ENCODE assay signal across 22 cellular contexts in genomic region chr9:104890433-104890770, GRCh38. TPM values are rescaled to one million over a fixed set of nuclear protein-coding genes. Genes with fewer than 3 reads are reported as not detected.
A peak's percentile ranks its signal among the peaks of the same experiment; 100 is the strongest.
DNase-seq lines count a peak whose midpoint lies in the region; ATAC-seq, FAIRE-seq and TF ChIP-seq lines count a peak whose summit lies in the region.
"Had no signal": no experiment of that assay in that cellular context is flagged by ENCODE, and none has a peak within 500 bp of the region (broad histone marks: within the 10 kb centered on the region; RNA-seq: fewer than 3 reads in every experiment).

No MANE protein-coding gene starts in this region.

- H3K4me3 ChIP-seq in cardiac muscle cell (no peak overlapping the region), HepG2 (replicated peaks in 1 of 3; ENCODE audit: insufficient read depth in 1 of 3, low read depth in 2 of 3, low read length in 3 of 3) (peak overlapping the region; percentile 1 to 49 (median 42); a peak in 4 of 6 replicates), right lobe of liver (no peak overlapping the region)
- H3K4me3 ChIP-seq: A549; BLaER1 treated with 17β-estradiol and CSF1 and Interleukin-3, amounts not matched to agents 10 nM and 100 nM had no signal

- ATAC-seq in HepG2 (no peak; the same call in 1 of the 3 replicates), right lobe of liver (peak in 1 of 4 donors; percentile 4), HG02870 (IDR thresholded peaks at IDR 0.05; ENCODE audit: unreplicated experiment) (no peak)
- ATAC-seq: A549; CD8-positive, alpha-beta T cell had no signal

- 2% methylated on average over 9 of the region's 9 CpGs for WGBS in HepG2 (ENCODE audit: low lambda C conversion rate)
- WGBS in right lobe of liver (ENCODE audit: insufficient coverage, low coverage, low lambda C conversion rate, missing lambda C conversion rate), result 40% methylated on average over 9 of the region's 9 CpGs

- peak overlapping the region; percentile 62 for H3K9ac ChIP-seq in HepG2 (ENCODE audit: insufficient read depth, low read depth, low read length)

- CTCF ChIA-PET in HepG2 (lab: Yijun Ruan, JAX; ENCODE audit: low intra/inter-chr PET ratio, low total read pairs), result no interaction called here

- POLR2A ChIA-PET in HepG2 (lab: Yijun Ruan, JAX), result interaction anchor here (0.7 to 5.8 kb wide), 10 partner anchors 9 to 528 kb away, joined by 3 to 94 read pairs (median 8); partner anchors contain the start of gene ABCA1

- TF ChIP-seq POLR2A in HepG2 (IDR thresholded peaks at IDR 0.05; ENCODE audit: insufficient read depth in 1 of 2, low read depth in 2 of 2, low read length in 2 of 2) (no peak), right lobe of liver (IDR thresholded peaks at IDR 0.05) (no peak)

- no peak for TF ChIP-seq RAD21 in HepG2 (CRISPR knock-in tag; IDR thresholded peaks at IDR 0.05)

- H2AFZ ChIP-seq in HepG2 (ENCODE audit: low read length), result no peak overlapping the region

- H3K79me2 ChIP-seq in HepG2 (ENCODE audit: insufficient read depth, low read length), result peaks cover 76% of the 10 kb centered on the region

- no TSS peak for BruUV-seq in HepG2 (replicated peaks; lab: Mats Ljungman, UMichigan)

- intact Hi-C loops in cardiac septum (cut with DNase I) (no loop called here), HepG2 (cut with micrococcal nuclease; ENCODE audit: unreplicated experiment) (no loop called here), right lobe of liver (cut with DNase I) (no loop called here)

- no peaks in the 10 kb centered on the region for H4K20me1 ChIP-seq in HepG2 (ENCODE audit: insufficient read depth, low read length)

- H3K9me3 ChIP-seq in cardiac muscle cell (ENCODE audit: low read depth), result no peaks in the 10 kb centered on the region
- no peaks in the 10 kb centered on the region for H3K9me3 ChIP-seq in HepG2 (ENCODE audit: low read length)
- H3K9me3 ChIP-seq in right lobe of liver, result no peaks in the 10 kb centered on the region
- H3K9me3 ChIP-seq: A549; BLaER1 treated with 17β-estradiol and CSF1 and Interleukin-3, amounts not matched to agents 10 nM and 100 nM; Caco-2 had no signal

- no peak for TF ChIP-seq CTCF in cardiac muscle cell (IDR thresholded peaks at IDR 0.05; ENCODE audit: low read depth, low read length)
- TF ChIP-seq CTCF in HepG2 (CRISPR knock-in tag; IDR thresholded peaks at IDR 0.05), result no peak
- no peak for TF ChIP-seq CTCF in right lobe of liver (IDR thresholded peaks at IDR 0.05)

- no peaks in the 10 kb centered on the region for H3K27me3 ChIP-seq in cardiac muscle cell
- no peaks in the 10 kb centered on the region for H3K27me3 ChIP-seq in HepG2 (ENCODE audit: control insufficient read depth in 1 of 2, insufficient read depth in 2 of 2, low read length in 2 of 2)
- no peaks in the 10 kb centered on the region for H3K27me3 ChIP-seq in right lobe of liver
- H3K27me3 ChIP-seq: BLaER1 treated with 17β-estradiol and CSF1 and Interleukin-3, amounts not matched to agents 10 nM and 100 nM had no signal

- H3K4me1 ChIP-seq in cardiac muscle cell (ENCODE audit: low read depth), result no peaks in the 10 kb centered on the region
- H3K4me1 ChIP-seq in HepG2 (ENCODE audit: insufficient read depth, low read length), result peaks cover 98% of the 10 kb centered on the region
- peaks cover 0 to 81% (median 30%) of the 10 kb centered on the region in 4 donors for H3K4me1 ChIP-seq in right lobe of liver
- H3K4me1 ChIP-seq: A549 had no signal

- peaks cover 8% of the 10 kb centered on the region for H3K36me3 ChIP-seq in cardiac muscle cell
- peaks cover 1 to 22% of the 10 kb centered on the region in 2 experiments for H3K36me3 ChIP-seq in HepG2 (replicated peaks in 1 of 2; ENCODE audit: control insufficient read depth in 1 of 2, insufficient read depth in 2 of 2, low read length in 2 of 2)
- H3K36me3 ChIP-seq in right lobe of liver, result peaks cover 0 to 33% (median 16%) of the 10 kb centered on the region in 4 donors

- peak overlapping the region; percentile 82 for H3K4me2 ChIP-seq in HepG2 (ENCODE audit: low read depth, low read length)
- H3K4me2 ChIP-seq: A549 had no signal

- TF ChIP-seq EP300 in HepG2 (IDR thresholded peaks at IDR 0.05; ENCODE audit: low read depth in 2 of 2, low read length in 2 of 2) (peak in 1 of 2 experiments; percentile 46; a peak in 2 of 4 replicates), HepG2 (CRISPR knock-in tag; IDR thresholded peaks at IDR 0.05; ENCODE audit: borderline replicate concordance) (no peak)

- H3K27ac ChIP-seq in cardiac muscle cell (peak overlapping the region; percentile 25), HepG2 (ENCODE audit: extremely low read length, insufficient read depth, low read length) (peak overlapping the region; percentile 85), right lobe of liver (peak overlapping the region; percentile 17 to 49 (median 19))
- H3K27ac ChIP-seq: 22Rv1; A549; BLaER1 treated with 17β-estradiol and CSF1 and Interleukin-3, amounts not matched to agents 10 nM and 100 nM; C4-2B had no signal

- no peak for FAIRE-seq in HepG2 (lab: Jason Lieb, UNC)
- FAIRE-seq: A549, D721Med, G401.6, GM12891, GM19239 had no signal

- in situ Hi-C loops in HepG2 (cut with HindIII; ENCODE audit: extremely low pct_ligation_motif_present, low pct_unique_long_range_greater_than_20kb), result no loop called here

- DNase-seq in cardiac muscle cell (ENCODE audit: low read depth in 1 of 2, low spot score in 1 of 2) (no peak), cardiac septum (ENCODE audit: low spot score) (no peak), HepG2 (ENCODE audit: low spot score) (peak; percentile 55), right lobe of liver (no peak), HT-29 (ENCODE audit: low spot score) (no peak), iPS-NIHi7 (ENCODE audit: extremely low spot score) (no peak)
- DNase-seq: AML-193; Caco-2; Calu3; CD4-positive, alpha-beta T cell; CD8-positive, alpha-beta T cell; DMS79 treated with DMSO at 0.1 percent for 48 hours; GF-D8 had no signal

TF ChIP-seq in HepG2, 621 proteins besides CTCF, POLR2A, EP300 and RAD21 (continues in another document):
- TF ChIP-seq CEBPB (IDR thresholded peaks at IDR 0.05; ENCODE audit: borderline replicate concordance, low read depth, low read length) (peak; percentile 34; the same call in 1 of the 2 replicates), SOX13 (IDR thresholded peaks at IDR 0.05) (no peak), SOX13 (CRISPR knock-in tag; conservative IDR thresholded peaks at IDR 0.05 in 1 of 2, IDR thresholded peaks at IDR 0.05 in 1 of 2) (peak in 1 of 2 experiments; percentile 46; a peak in 2 of 4 replicates), ZNF460 (CRISPR knock-in tag; IDR thresholded peaks at IDR 0.05; ENCODE audit: borderline replicate concordance) (no peak), ZNF770 (CRISPR knock-in tag; IDR thresholded peaks at IDR 0.05) (peak; percentile 93), ZMYM3 (CRISPR knock-in tag; IDR thresholded peaks at IDR 0.05) (peak; percentile 92)

RNA-seq across cellular contexts. Expression of gene ABCA1, which starts 37.6 kb away (rescaled TPM):
- total RNA-seq in cardiac muscle cell, result 12.6 and 23.0 TPM in 2 replicates
- 2.5 and 6.7 TPM in 2 replicates for polyA plus RNA-seq in cardiac muscle cell
- total RNA-seq in cardiac septum, result 5.4 TPM
- total RNA-seq in HepG2 (2016; rRNA removed; fragmentation: Illumina TruSeq; extraction: Trizol), result 40.0 and 63.8 TPM in 2 replicates
- 8.1 and 10.0 TPM in 2 replicates for total RNA-seq in HepG2 (2016; cell fraction: cytosol; rRNA removed; fragmentation: Illumina TruSeq; extraction: Trizol; ENCODE audit: low read depth)
- total RNA-seq in HepG2 (2016; cell fraction: insoluble cytoplasmic fraction; rRNA removed; fragmentation: Illumina TruSeq; extraction: Trizol), result 36.2 and 63.5 TPM in 2 replicates
- total RNA-seq in HepG2 (2016; cell fraction: membrane; rRNA removed; fragmentation: Illumina TruSeq; extraction: Trizol), result 10.8 and 13.5 TPM in 2 replicates
- 111 and 125 TPM in 2 replicates for total RNA-seq in HepG2 (2016; cell fraction: nucleus; rRNA removed; fragmentation: Illumina TruSeq; extraction: Trizol)
- polyA plus RNA-seq in HepG2 (2011; rRNA removed), result 26.8 and 30.0 TPM in 2 replicates
- 23.6 and 27.4 TPM in 2 replicates for polyA plus RNA-seq in HepG2 (2011; cell fraction: cytosol; rRNA removed)
- 74.2 and 77.9 TPM in 2 replicates for polyA plus RNA-seq in HepG2 (2011; cell fraction: nucleus; rRNA removed)
- polyA plus RNA-seq in HepG2 (2012), result 16.8 and 28.4 TPM in 2 replicates
- polyA plus RNA-seq in HepG2 (2016; cell fraction: cytosol; fragmentation: Illumina TruSeq; extraction: Trizol; ENCODE audit: low read depth), result 1.1 TPM in 2 replicates
- polyA plus RNA-seq in HepG2 (2016; cell fraction: insoluble cytoplasmic fraction; fragmentation: Illumina TruSeq; extraction: Trizol; ENCODE audit: low read depth), result 13.1 and 13.8 TPM in 2 replicates
- 2.0 and 2.5 TPM in 2 replicates for polyA plus RNA-seq in HepG2 (2016; cell fraction: membrane; fragmentation: Illumina TruSeq; extraction: Trizol; ENCODE audit: low read depth)
- polyA plus RNA-seq in HepG2 (2016; cell fraction: nucleus; fragmentation: Illumina TruSeq; extraction: Trizol; ENCODE audit: insufficient read depth, low read depth), result 64.5 and 67.0 TPM in 2 replicates
- 0.51 and 497 TPM in 2 replicates for polyA minus RNA-seq in HepG2 (2011; rRNA and poly(A)+ RNA removed; ENCODE audit: low replicate concordance)
- polyA minus RNA-seq in HepG2 (2011; cell fraction: cytosol; rRNA and poly(A)+ RNA removed), result 94.8 and 127 TPM in 2 replicates
- 220 and 287 TPM in 2 replicates for polyA minus RNA-seq in HepG2 (2011; cell fraction: nucleus; rRNA and poly(A)+ RNA removed)
- total RNA-seq in right lobe of liver, result 100 to 1,000 TPM in 1 of 6 experiments, 10 to 100 TPM in 5; 45.8 to 107 (median 61.4) TPM
- 2.0 and 4.5 TPM in 2 replicates for total RNA-seq in HT-29 (2014; rRNA removed; shearing (Covaris generic))

Comparison
In these comparisons a context has a peak if more than half of its experiments do, and no peak if none do; other contexts are left out.
1. H3K4me3 ChIP-seq: peak in HepG2 (3 of 3); none in cardiac muscle cell (single experiment) and right lobe of liver (0 of 3).
2. H3K27ac ChIP-seq: peak in every context shown above with its lines; median percentile 85 in HepG2; 25 in cardiac muscle cell; 19 in right lobe of liver.